ENCODE assay signal across 1 cellular context in genomic region chr10:5475088-5475487, GRCh38.
A peak's percentile ranks its signal among the peaks of the same experiment; 100 is the strongest.
TF ChIP-seq lines count a peak whose summit lies in the region.

No MANE protein-coding gene starts in this region.

TF ChIP-seq in K562, 482 proteins besides CTCF, POLR2A, EP300 and RAD21:
- TF ChIP-seq DMBX1 (CRISPR knock-in tag; IDR thresholded peaks at IDR 0.05; ENCODE audit: borderline replicate concordance) = peak; percentile 58; the same call in 1 of the 2 replicates
- TF ChIP-seq, protein P1, sequence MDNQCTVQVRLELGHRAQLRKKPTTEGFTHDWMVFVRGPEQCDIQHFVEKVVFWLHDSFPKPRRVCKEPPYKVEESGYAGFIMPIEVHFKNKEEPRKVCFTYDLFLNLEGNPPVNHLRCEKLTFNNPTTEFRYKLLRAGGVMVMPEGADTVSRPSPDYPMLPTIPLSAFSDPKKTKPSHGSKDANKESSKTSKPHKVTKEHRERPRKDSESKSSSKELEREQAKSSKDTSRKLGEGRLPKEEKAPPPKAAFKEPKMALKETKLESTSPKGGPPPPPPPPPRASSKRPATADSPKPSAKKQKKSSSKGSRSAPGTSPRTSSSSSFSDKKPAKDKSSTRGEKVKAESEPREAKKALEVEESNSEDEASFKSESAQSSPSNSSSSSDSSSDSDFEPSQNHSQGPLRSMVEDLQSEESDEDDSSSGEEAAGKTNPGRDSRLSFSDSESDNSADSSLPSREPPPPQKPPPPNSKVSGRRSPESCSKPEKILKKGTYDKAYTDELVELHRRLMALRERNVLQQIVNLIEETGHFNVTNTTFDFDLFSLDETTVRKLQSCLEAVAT (IDR thresholded peaks at IDR 0.05) = peak; percentile 78 to 80; a peak in 3 of 4 replicates
- TF ChIP-seq GATAD2A (IDR thresholded peaks at IDR 0.05) = peak; percentile 49; the same call in 1 of the 2 replicates
- TF ChIP-seq AFF1 (IDR thresholded peaks at IDR 0.05; ENCODE audit: low read depth in 1 of 2, partially characterized antibody in 2 of 2) = peak in 1 of 2 experiments; percentile 27
- TF ChIP-seq NFRKB (IDR thresholded peaks at IDR 0.05; ENCODE audit: low read depth) = peak; percentile 25; the same call in 1 of the 2 replicates
